Comparison of ENCODE assay signal across 23 cellular contexts in genomic region chr18:74114206-74114605, GRCh38. TPM values are rescaled to one million over a fixed set of nuclear protein-coding genes. Genes with fewer than 3 reads are reported as not detected.
DNase-seq lines count a peak whose midpoint lies in the region; TF ChIP-seq lines count a peak whose summit lies in the region.
"Had no signal": no experiment of that assay in that cellular context is flagged by ENCODE, and none has a peak within 500 bp of the region (broad histone marks: within the 10 kb centered on the region; RNA-seq: fewer than 3 reads in every experiment).

No MANE protein-coding gene starts in this region.

- H3K27ac Mint-ChIP-seq in HFFc6, result peak overlapping the region; percentile 79
- H3K27ac Mint-ChIP-seq: activated CD4-positive, alpha-beta T cell treated with anti-CD3 and anti-CD28 coated beads, Interleukin-2, amount 10 ng/mL, durations not matched to agents 7 days and 5 days; activated CD8-positive, alpha-beta memory T cell treated with anti-CD3 and anti-CD28 coated beads, Interleukin-2, amount 10 ng/mL, durations not matched to agents 7 days and 5 days; activated naive CD4-positive, alpha-beta T cell treated with anti-CD3 and anti-CD28 coated beads, Interleukin-2, amount 10 ng/mL, durations not matched to agents 7 days and 5 days had no signal

- H3K79me1 ChIP-seq in mesenchymal stem cell (replicated peaks; ENCODE audit: low read length, poor library complexity, severe bottlenecking), result no peaks in the 10 kb centered on the region

- TF ChIP-seq CTCF in HFFc6 (IDR thresholded peaks at IDR 0.05) (no peak), tibial artery (IDR thresholded peaks at IDR 0.05) (no peak), suprapubic skin (IDR thresholded peaks at IDR 0.05) (no peak)

- no peak overlapping the region for H3K4ac ChIP-seq in mesenchymal stem cell (ENCODE audit: low read depth in 1 of 2, low read length in 2 of 2)

- H3K4me1 ChIP-seq in mesenchymal stem cell (ENCODE audit: control insufficient read depth, insufficient read depth, low read depth, low read length), result no peaks in the 10 kb centered on the region
- peaks cover 0 to 23% (median 0%) of the 10 kb centered on the region in 4 donors for H3K4me1 ChIP-seq in tibial artery
- no peaks in the 10 kb centered on the region for H3K4me1 ChIP-seq in suprapubic skin
- H3K4me1 ChIP-seq: thyroid gland had no signal

- H3K4me3 ChIP-seq in mesenchymal stem cell (ENCODE audit: insufficient read depth in 1 of 2, low read depth in 1 of 2, low read length in 2 of 2), result no peak overlapping the region
- no peak overlapping the region for H3K4me3 ChIP-seq in tibial artery
- H3K4me3 ChIP-seq in suprapubic skin, result no peak overlapping the region
- H3K4me3 ChIP-seq: cardiac muscle cell, ovary, thyroid gland had no signal

- H3K36me3 ChIP-seq in mesenchymal stem cell (ENCODE audit: control insufficient read depth in 1 of 2, insufficient read depth in 2 of 2, low read depth in 1 of 2, low read length in 2 of 2) (no peaks in the 10 kb centered on the region), tibial artery (no peaks in the 10 kb centered on the region), suprapubic skin (no peaks in the 10 kb centered on the region)
- H3K36me3 ChIP-seq: cardiac muscle cell, ovary, thyroid gland had no signal

- H3K4me3 Mint-ChIP-seq in HFFc6, result no peak overlapping the region
- H3K4me3 Mint-ChIP-seq: activated CD4-positive, alpha-beta T cell treated with anti-CD3 and anti-CD28 coated beads, Interleukin-2, amount 10 ng/mL, durations not matched to agents 7 days and 5 days; activated CD8-positive, alpha-beta memory T cell treated with anti-CD3 and anti-CD28 coated beads, Interleukin-2, amount 10 ng/mL, durations not matched to agents 7 days and 5 days; activated naive CD4-positive, alpha-beta T cell treated with anti-CD3 and anti-CD28 coated beads, Interleukin-2, amount 10 ng/mL, durations not matched to agents 7 days and 5 days; CD4-positive, CD25-positive, alpha-beta regulatory T cell; endodermal cell; naive B cell had no signal

- TF ChIP-seq POLR2A in suprapubic skin (IDR thresholded peaks at IDR 0.05), result no peak

- H2BK12ac ChIP-seq in mesenchymal stem cell (ENCODE audit: low read length in 2 of 2), result no peak overlapping the region

- H3K9me3 ChIP-seq in mesenchymal stem cell (ENCODE audit: control insufficient read depth, low read length), result peaks cover 14% of the 10 kb centered on the region
- peaks cover 0 to 10% (median 6%) of the 10 kb centered on the region in 3 donors for H3K9me3 ChIP-seq in tibial artery
- no peaks in the 10 kb centered on the region for H3K9me3 ChIP-seq in suprapubic skin
- H3K9me3 ChIP-seq: ovary, thyroid gland had no signal

- no peaks in the 10 kb centered on the region for H3K27me3 Mint-ChIP-seq in HFFc6 (ENCODE audit: insufficient read depth)
- H3K27me3 Mint-ChIP-seq: activated CD8-positive, alpha-beta memory T cell treated with anti-CD3 and anti-CD28 coated beads, Interleukin-2, amount 10 ng/mL, durations not matched to agents 7 days and 5 days; activated naive CD4-positive, alpha-beta T cell treated with anti-CD3 and anti-CD28 coated beads, Interleukin-2, amount 10 ng/mL, durations not matched to agents 7 days and 5 days; naive B cell had no signal

- intact Hi-C loops in tibial artery (cut with DNase I; ENCODE audit: low total_unique reads), result no loop called here

- H2BK15ac ChIP-seq in mesenchymal stem cell (ENCODE audit: low read depth, poor library complexity, severe bottlenecking), result no peak overlapping the region

- H3K36me3 Mint-ChIP-seq in HFFc6 (ENCODE audit: low read depth), result peaks cover 1% of the 10 kb centered on the region; the same call in 1 of the 2 replicates
- H3K36me3 Mint-ChIP-seq: activated naive CD4-positive, alpha-beta T cell treated with anti-CD3 and anti-CD28 coated beads, Interleukin-2, amount 10 ng/mL, durations not matched to agents 7 days and 5 days; CD4-positive, CD25-positive, alpha-beta regulatory T cell had no signal

- no peak overlapping the region for H4K91ac ChIP-seq in mesenchymal stem cell (ENCODE audit: low read length)

- H3K14ac ChIP-seq in mesenchymal stem cell (ENCODE audit: low read length in 2 of 2), result no peak overlapping the region

- no peaks in the 10 kb centered on the region for H3K27me3 ChIP-seq in mesenchymal stem cell (ENCODE audit: control insufficient read depth in 1 of 2, insufficient read depth in 1 of 2, low read length in 2 of 2)
- no peaks in the 10 kb centered on the region for H3K27me3 ChIP-seq in tibial artery
- no peaks in the 10 kb centered on the region for H3K27me3 ChIP-seq in suprapubic skin
- H3K27me3 ChIP-seq: cardiac muscle cell, ovary, thyroid gland had no signal

- H3K9me3 Mint-ChIP-seq in HFFc6, result peaks cover 10% of the 10 kb centered on the region

- DNase-seq in HFFc6 (peak; percentile 18), astrocyte of the hippocampus (ENCODE audit: low read depth, low spot score) (peak; percentile 2), mesenchymal stem cell (peak; percentile 33), tibial artery (no peak), NCI-H2171 treated with DMSO at 0.1 percent for 48 hours (lab: John Stamatoyannopoulos, UW) (no peak), suprapubic skin (ENCODE audit: low spot score in 2 of 2) (no peak)
- DNase-seq in stimulated activated CD4-positive, alpha-beta T cell treated with anti-CD3 and anti-CD28 coated beads, Interleukin-4, amount 100 ng/mL, for 1 hour, result no peak
- DNase-seq: activated CD4-positive, alpha-beta T cell treated with anti-CD3 and anti-CD28 coated beads, Interleukin-2, amount 10 ng/mL, durations not matched to agents 7 days and 5 days; activated CD8-positive, alpha-beta memory T cell treated with anti-CD3 and anti-CD28 coated beads, Interleukin-2, amount 10 ng/mL, durations not matched to agents 7 days and 5 days; activated naive CD4-positive, alpha-beta T cell treated with anti-CD3 and anti-CD28 coated beads, Interleukin-2, amount 10 ng/mL, durations not matched to agents 7 days and 5 days; amygdala; cortex of kidney; DMS153; endodermal cell; naive B cell; NCI-H1048; NCI-H1694 treated with DMSO at 0.1 percent for 48 hours; ovary; right cardiac atrium; stimulated activated naive CD8-positive, alpha-beta T cell treated with anti-CD3 and anti-CD28 coated beads, Interleukin-15, Interleukin-2, amounts not matched to agents 100 U/mL and 50 U/mL, for 24 hours; thyroid gland had no signal

- peaks cover 38% of the 10 kb centered on the region for H3K4me1 Mint-ChIP-seq in HFFc6 (ENCODE audit: low read depth)

- no peak overlapping the region for H4K8ac ChIP-seq in mesenchymal stem cell (ENCODE audit: low read length)

- no peak overlapping the region for H3K4me2 ChIP-seq in mesenchymal stem cell (ENCODE audit: low read length, poor library complexity, severe bottlenecking)

- H2AFZ ChIP-seq in mesenchymal stem cell (ENCODE audit: low read depth, low read length), result no peak overlapping the region

- no peak overlapping the region for H2BK5ac ChIP-seq in mesenchymal stem cell (ENCODE audit: low read depth, low read length, poor library complexity, severe bottlenecking)

- H2AK5ac ChIP-seq in mesenchymal stem cell (ENCODE audit: low read length, severe bottlenecking), result no peak overlapping the region

- H3K9ac ChIP-seq in mesenchymal stem cell (ENCODE audit: low read length), result peak overlapping the region; percentile 53

- H3K18ac ChIP-seq in mesenchymal stem cell (ENCODE audit: low read depth in 1 of 2, low read length in 2 of 2), result no peak overlapping the region

- H3K27ac ChIP-seq in mesenchymal stem cell (ENCODE audit: low read length, poor library complexity, severe bottlenecking), result no peak overlapping the region
- H3K27ac ChIP-seq in tibial artery, result peak overlapping the region; percentile 16 to 60
- no peak overlapping the region for H3K27ac ChIP-seq in suprapubic skin
- H3K27ac ChIP-seq: cardiac muscle cell, ovary, thyroid gland had no signal

- H2BK120ac ChIP-seq in mesenchymal stem cell (ENCODE audit: low read depth, low read length), result no peak overlapping the region

- no peak for TF ChIP-seq EP300 in suprapubic skin (IDR thresholded peaks at IDR 0.05)

- no peak overlapping the region for H3K23ac ChIP-seq in mesenchymal stem cell (ENCODE audit: low read length in 2 of 2)

RNA-seq across cellular contexts. Expression of gene FBXO15, which starts 33.4 kb away (rescaled TPM):
- total RNA-seq in HFFc6 (2021; fragmentation: NEBNext Ultra II Directional; extraction: Animal tissue kit (Norgen Biotek cat#: 25700)), result 1 to 10 TPM in 3 of 6 experiments, under 1 TPM in 3; 0.71 to 2.2 (median 1.1) TPM
- 0.48 TPM for polyA plus RNA-seq in mesenchymal stem cell (2013, experiment 1 of 2)
- 0.60 TPM for polyA plus RNA-seq in mesenchymal stem cell (2013, experiment 2 of 2)
- under 1 TPM in 2 of 4 donors, not detected in 2; 0.60 to 0.80 TPM for total RNA-seq in suprapubic skin
- total RNA-seq: CD4-positive, CD25-positive, alpha-beta regulatory T cell had no signal

RNA-seq across cellular contexts. Expression of gene TIMM21, which starts 34.1 kb away (rescaled TPM):
- total RNA-seq in HFFc6 (2021; fragmentation: NEBNext Ultra II Directional; extraction: Animal tissue kit (Norgen Biotek cat#: 25700)), result 10 to 100 TPM; 34.1 to 42.4 (median 40.6) TPM
- 18.1 TPM for polyA plus RNA-seq in mesenchymal stem cell (2013, experiment 1 of 2)
- polyA plus RNA-seq in mesenchymal stem cell (2013, experiment 2 of 2), result 17.0 TPM
- total RNA-seq in suprapubic skin, result 10 to 100 TPM; 17.9 to 38.0 (median 24.1) TPM

Comparison
In these comparisons a context has a peak if more than half of its experiments do, and no peak if none do; other contexts are left out.
1. DNase-seq: peak in HFFc6 (single experiment), astrocyte of the hippocampus (single experiment) and mesenchymal stem cell (single experiment); none in tibial artery (0 of 2), NCI-H2171 treated with DMSO at 0.1 percent for 48 hours (single experiment), stimulated activated CD4-positive, alpha-beta T cell treated with anti-CD3 and anti-CD28 coated beads, Interleukin-4, amount 100 ng/mL, for 1 hour (single experiment) and suprapubic skin (0 of 2).
2. H3K27ac ChIP-seq: peak in tibial artery (2 of 2); none in mesenchymal stem cell (single experiment) and suprapubic skin (single experiment).